31 cellular contexts compared by ENCODE assay signal in genomic region chr7:39105720-39106119, GRCh38.
A peak's percentile ranks its signal among the peaks of the same experiment; 100 is the strongest.
DNase-seq lines count a peak whose midpoint lies in the region; ATAC-seq and TF ChIP-seq lines count a peak whose summit lies in the region.
"Had no signal": no experiment of that assay in that cellular context is flagged by ENCODE, and none has a peak within 500 bp of the region (broad histone marks: within the 10 kb centered on the region; RNA-seq: fewer than 3 reads in every experiment).

No MANE protein-coding gene starts in this region.

- CTCF ChIA-PET in OCI-LY7 (lab: Charles Lee; ENCODE audit: unreplicated experiment): no interaction called here

- no peaks in the 10 kb centered on the region for H3K9me2 ChIP-seq in OCI-LY7 (ENCODE audit: insufficient read depth, low read length)

- no TSS peak for BruUV-seq in OCI-LY7 (replicated peaks; lab: Mats Ljungman, UMichigan)

- H3K27me3 Mint-ChIP-seq in stimulated activated memory B cell treated with anti-CD40 and anti-IgM and Interleukin-4, amounts not matched to agents 10 μg/mL and 1 μg/mL and 100 μg/mL, for 72 hours: peaks cover 8% of the 10 kb centered on the region

- no peak overlapping the region for H2AFZ ChIP-seq in OCI-LY7 (ENCODE audit: low read length)

- no peaks in the 10 kb centered on the region for H3K9me3 Mint-ChIP-seq in stimulated activated memory B cell treated with anti-CD40 and anti-IgM and Interleukin-4, amounts not matched to agents 10 μg/mL and 1 μg/mL and 100 μg/mL, for 72 hours
- H3K9me3 Mint-ChIP-seq: CD4-positive, alpha-beta T cell; CD8-positive, alpha-beta T cell had no signal

- no peaks in the 10 kb centered on the region for H3K36me3 ChIP-seq in OCI-LY7 (ENCODE audit: insufficient read depth, low read length)
- H3K36me3 ChIP-seq: BE2C; BLaER1; BLaER1 treated with 17β-estradiol and CSF1 and Interleukin-3, amounts not matched to agents 10 nM and 100 nM had no signal

- no peaks in the 10 kb centered on the region for H3K79me2 ChIP-seq in OCI-LY7 (ENCODE audit: insufficient read depth, low read depth, low read length)

- DNase-seq in sciatic nerve (ENCODE audit: low spot score): no peak
- DNase-seq in T-helper 9 cell: no peak
- DNase-seq in OCI-LY7 (ENCODE audit: low spot score): no peak
- DNase-seq: 8988T; ACHN; AML-193; BE2C; C1 segment of cervical spinal cord; Caco-2; Calu3; CD4-positive, alpha-beta memory T cell; CD4-positive, alpha-beta T cell; CD4-positive, CD25-positive, alpha-beta regulatory T cell; CD8-positive, alpha-beta memory T cell; CD8-positive, alpha-beta T cell; COR-L47; DMS 273 treated with DMSO at 0.1 percent for 48 hours; DMS153; DMS53; DMS79; DMS79 treated with DMSO at 0.1 percent for 48 hours; DND-41; EL had no signal

- H3K4me1 Mint-ChIP-seq in stimulated activated memory B cell treated with anti-CD40 and anti-IgM and Interleukin-4, amounts not matched to agents 10 μg/mL and 1 μg/mL and 100 μg/mL, for 72 hours: no peaks in the 10 kb centered on the region
- H3K4me1 Mint-ChIP-seq: B cell; CD14-positive monocyte; CD4-positive, alpha-beta memory T cell; CD4-positive, CD25-positive, alpha-beta regulatory T cell; CD8-positive, alpha-beta memory T cell had no signal

- no peaks in the 10 kb centered on the region for H4K20me1 ChIP-seq in OCI-LY7 (ENCODE audit: insufficient read depth, low read length)
- H4K20me1 ChIP-seq: BLaER1; BLaER1 treated with 17β-estradiol and CSF1 and Interleukin-3, amounts not matched to agents 10 nM and 100 nM had no signal

- H3K27ac Mint-ChIP-seq in stimulated activated memory B cell treated with anti-CD40 and anti-IgM and Interleukin-4, amounts not matched to agents 10 μg/mL and 1 μg/mL and 100 μg/mL, for 72 hours: no peak overlapping the region
- H3K27ac Mint-ChIP-seq: B cell; CD14-positive monocyte; CD4-positive, alpha-beta memory T cell; CD4-positive, alpha-beta T cell; CD4-positive, CD25-positive, alpha-beta regulatory T cell; CD8-positive, alpha-beta memory T cell; CD8-positive, alpha-beta T cell had no signal

- no peaks in the 10 kb centered on the region for H3K4me1 ChIP-seq in OCI-LY7 (ENCODE audit: insufficient read depth, low read length, poor library complexity, severe bottlenecking)
- H3K4me1 ChIP-seq: A549, BE2C, Caco-2 had no signal

- intact Hi-C loops in sciatic nerve (cut with DNase I): no loop called here
- intact Hi-C loops in OCI-LY7 (cut with micrococcal nuclease; ENCODE audit: unreplicated experiment): no loop called here

- peak; percentile 55 for ATAC-seq in sciatic nerve
- ATAC-seq in stimulated activated memory B cell treated with anti-CD40 and anti-IgM and Interleukin-4, amounts not matched to agents 10 μg/mL and 1 μg/mL and 100 μg/mL, for 72 hours: peak; percentile 52
- ATAC-seq: A549; CD8-positive, alpha-beta T cell had no signal

- POLR2A ChIA-PET in OCI-LY7 (lab: Charles Lee): no interaction called here

- no peak overlapping the region for H3K4me2 ChIP-seq in OCI-LY7 (ENCODE audit: low read length)
- H3K4me2 ChIP-seq: A549; BLaER1; BLaER1 treated with 17β-estradiol and CSF1 and Interleukin-3, amounts not matched to agents 10 nM and 100 nM had no signal

- TF ChIP-seq CTCF in OCI-LY7 (conservative IDR thresholded peaks at IDR 0.05; ENCODE audit: low read length): no peak

- no peak overlapping the region for H3K4me3 Mint-ChIP-seq in stimulated activated memory B cell treated with anti-CD40 and anti-IgM and Interleukin-4, amounts not matched to agents 10 μg/mL and 1 μg/mL and 100 μg/mL, for 72 hours
- H3K4me3 Mint-ChIP-seq: B cell; CD14-positive monocyte; CD4-positive, alpha-beta memory T cell; CD4-positive, alpha-beta T cell; CD4-positive, CD25-positive, alpha-beta regulatory T cell; CD8-positive, alpha-beta memory T cell; CD8-positive, alpha-beta T cell had no signal

- H3K36me3 Mint-ChIP-seq in stimulated activated memory B cell treated with anti-CD40 and anti-IgM and Interleukin-4, amounts not matched to agents 10 μg/mL and 1 μg/mL and 100 μg/mL, for 72 hours: no peaks in the 10 kb centered on the region
- H3K36me3 Mint-ChIP-seq: CD14-positive monocyte; CD4-positive, alpha-beta memory T cell; CD4-positive, CD25-positive, alpha-beta regulatory T cell; CD8-positive, alpha-beta memory T cell; CD8-positive, alpha-beta T cell had no signal

- no peaks in the 10 kb centered on the region for H3K9me3 ChIP-seq in OCI-LY7 (ENCODE audit: low read length)
- H3K9me3 ChIP-seq: A549, BE2C, BLaER1, Caco-2 had no signal

- no peak overlapping the region for H3K27ac ChIP-seq in OCI-LY7 (ENCODE audit: low read depth, low read length, poor library complexity, severe bottlenecking)
- H3K27ac ChIP-seq: 22Rv1; A549; BLaER1; BLaER1 treated with 17β-estradiol and CSF1 and Interleukin-3, amounts not matched to agents 10 nM and 100 nM; C4-2B had no signal

- H3K4me3 ChIP-seq in OCI-LY7 (ENCODE audit: low read depth, low read length, poor library complexity, severe bottlenecking): no peak overlapping the region
- H3K4me3 ChIP-seq: A549; BLaER1; BLaER1 treated with 17β-estradiol and CSF1 and Interleukin-3, amounts not matched to agents 10 nM and 100 nM had no signal
